Comparison of ENCODE assay signal across 15 cellular contexts in the genomic region with DNA sequence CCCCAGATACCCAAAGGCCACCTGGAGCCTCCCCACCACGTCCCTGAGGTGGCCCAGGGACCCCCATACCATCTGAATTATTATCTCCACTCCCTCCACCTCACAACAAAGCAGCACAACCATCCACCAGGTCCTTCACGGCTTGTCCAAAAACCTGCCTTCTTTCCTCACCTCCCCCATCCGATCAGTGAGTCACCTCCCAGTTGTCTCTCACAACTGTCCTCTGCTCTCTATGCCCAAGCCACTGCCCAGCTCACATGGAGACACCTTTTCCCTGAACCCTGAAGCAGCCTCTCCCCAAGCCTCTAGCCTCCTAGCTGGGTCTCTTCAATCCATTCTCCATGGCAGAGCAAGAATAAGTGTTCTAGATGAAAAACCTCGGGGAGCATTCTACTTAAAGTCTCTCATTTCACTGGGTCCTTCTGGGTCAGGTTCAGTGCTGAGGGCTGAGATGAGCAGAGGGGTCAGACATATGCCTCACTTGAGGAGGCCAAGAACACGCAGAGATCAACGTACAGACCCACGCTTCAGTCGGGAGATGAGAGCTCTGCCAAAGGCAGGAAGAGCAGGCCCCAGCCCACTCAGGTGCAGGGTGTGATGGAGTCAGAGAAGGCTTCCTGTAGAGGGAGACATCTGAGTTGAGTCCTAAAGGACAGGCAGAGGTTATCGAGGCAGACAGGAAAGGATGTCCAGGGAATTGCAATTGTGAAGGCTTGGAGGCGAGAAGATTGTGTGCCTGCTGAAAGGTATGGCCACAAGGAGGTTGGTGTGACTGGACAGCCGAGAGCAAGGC.
DNase-seq lines count a peak whose midpoint lies in the region; FAIRE-seq and TF ChIP-seq lines count a peak whose summit lies in the region.
"Had no signal": no experiment of that assay in that cellular context is flagged by ENCODE, and none has a peak within 500 bp of the region (broad histone marks: within the 10 kb centered on the region; RNA-seq: fewer than 3 reads in every experiment).

No MANE protein-coding gene starts in this region.

- H3K36me3 ChIP-seq in astrocyte (ENCODE audit: insufficient read depth, low read length) (no peaks in the 10 kb centered on the region), breast epithelium (no peaks in the 10 kb centered on the region), prostate gland (no peaks in the 10 kb centered on the region)
- H3K36me3 ChIP-seq: thoracic aorta had no signal

- FAIRE-seq in astrocyte (lab: Jason Lieb, UNC) = no peak
- FAIRE-seq: G401.6, keratinocyte had no signal

- peak overlapping the region; percentile 77 for H3K27ac Mint-ChIP-seq in astrocyte (ENCODE audit: unreplicated experiment)

- no peaks in the 10 kb centered on the region for H4K20me1 ChIP-seq in astrocyte (ENCODE audit: insufficient read depth, low read length)

- H3K27ac ChIP-seq in astrocyte (ENCODE audit: low read depth, low read length) (no peak overlapping the region), breast epithelium (no peak overlapping the region), prostate gland (no peak overlapping the region)
- H3K27ac ChIP-seq: epithelial cell of prostate, thoracic aorta, VCaP had no signal

- no peak for TF ChIP-seq POLR2A in breast epithelium (IDR thresholded peaks at IDR 0.05)
- TF ChIP-seq POLR2A in prostate gland (IDR thresholded peaks at IDR 0.05) = no peak

- peaks cover 86% of the 10 kb centered on the region for H3K27me3 Mint-ChIP-seq in astrocyte (ENCODE audit: low read depth, unreplicated experiment)

- 81% methylated on average over 11 of the region's 11 CpGs for WGBS in prostate gland

- intact Hi-C loops in breast epithelium (cut with DNase I; ENCODE audit: low total_unique reads) (no loop called here), prostate gland (cut with DNase I) (loop anchor here (2.0 kb wide), 1 partner anchor 43 kb away; no protein-coding TSS in a partner anchor)

- no peaks in the 10 kb centered on the region for H3K4me1 ChIP-seq in astrocyte (ENCODE audit: insufficient read depth, low read length)
- H3K4me1 ChIP-seq in breast epithelium = no peaks in the 10 kb centered on the region
- H3K4me1 ChIP-seq in prostate gland (replicated peaks) = no peaks in the 10 kb centered on the region

- no peak overlapping the region for H3K4me2 ChIP-seq in astrocyte (ENCODE audit: low read length)

- H3K4me1 Mint-ChIP-seq in astrocyte (ENCODE audit: low read depth, unreplicated experiment) = peaks cover 6% of the 10 kb centered on the region

- H3K9me3 ChIP-seq in astrocyte (ENCODE audit: insufficient read depth, low read depth, low read length) = no peaks in the 10 kb centered on the region
- no peaks in the 10 kb centered on the region for H3K9me3 ChIP-seq in breast epithelium
- no peaks in the 10 kb centered on the region for H3K9me3 ChIP-seq in prostate gland
- H3K9me3 ChIP-seq: thoracic aorta had no signal

- H3K9ac ChIP-seq in astrocyte (ENCODE audit: low read length) = no peak overlapping the region

- H3K36me3 Mint-ChIP-seq in astrocyte (ENCODE audit: low read depth, unreplicated experiment) = no peaks in the 10 kb centered on the region

- H3K4me3 ChIP-seq in astrocyte (ENCODE audit: insufficient read depth, low read depth, low read length) = no peak overlapping the region
- H3K4me3 ChIP-seq in breast epithelium = no peak overlapping the region
- H3K4me3 ChIP-seq in prostate gland = no peak overlapping the region
- H3K4me3 ChIP-seq: thoracic aorta had no signal

- no peak for TF ChIP-seq CTCF in astrocyte (IDR thresholded peaks at IDR 0.05; ENCODE audit: insufficient read depth, low read depth, low read length)
- TF ChIP-seq CTCF in breast epithelium (IDR thresholded peaks at IDR 0.05) = no peak
- TF ChIP-seq CTCF in prostate gland (IDR thresholded peaks at IDR 0.05) = no peak

- H3K9me3 Mint-ChIP-seq in astrocyte (ENCODE audit: unreplicated experiment) = no peaks in the 10 kb centered on the region

- H2AFZ ChIP-seq in astrocyte (ENCODE audit: low read depth, low read length) = no peak overlapping the region

- H3K27me3 ChIP-seq in astrocyte (ENCODE audit: insufficient read depth, low read length) (peaks cover 20% of the 10 kb centered on the region), breast epithelium (no peaks in the 10 kb centered on the region), prostate gland (replicated peaks; ENCODE audit: insufficient read depth) (no peaks in the 10 kb centered on the region)

- DNase-seq in DMS53 (lab: John Stamatoyannopoulos, UW) (peak; percentile 70), HK-2 (ENCODE audit: unreplicated experiment) (peak; percentile 11), astrocyte (ENCODE audit: low read depth) (no peak), myocyte (ENCODE audit: low read depth) (peak; percentile 71), NCI-H446 (lab: John Stamatoyannopoulos, UW) (no peak), breast epithelium (ENCODE audit: low spot score in 2 of 2) (no peak), prostate gland (ENCODE audit: low spot score) (no peak)
- DNase-seq: activated naive CD4-positive, alpha-beta T cell treated with anti-CD3 and anti-CD28 coated beads, Interleukin-2, amount 50 U/mL, for 16 hours; cerebellar nuclear complex; NCI-H1048 had no signal

- no peak overlapping the region for H3K4me3 Mint-ChIP-seq in astrocyte (ENCODE audit: unreplicated experiment)

- no peaks in the 10 kb centered on the region for H3K79me2 ChIP-seq in astrocyte (ENCODE audit: insufficient read depth, low read length)

Comparison
In these comparisons a context has a peak if more than half of its experiments do, and no peak if none do; other contexts are left out.
1. DNase-seq: peak in DMS53 (single experiment), HK-2 (single experiment) and myocyte (single experiment); none in astrocyte (single experiment), NCI-H446 (0 of 2), breast epithelium (0 of 2) and prostate gland (single experiment).